24 cellular contexts compared by ENCODE assay signal in the genomic region with DNA sequence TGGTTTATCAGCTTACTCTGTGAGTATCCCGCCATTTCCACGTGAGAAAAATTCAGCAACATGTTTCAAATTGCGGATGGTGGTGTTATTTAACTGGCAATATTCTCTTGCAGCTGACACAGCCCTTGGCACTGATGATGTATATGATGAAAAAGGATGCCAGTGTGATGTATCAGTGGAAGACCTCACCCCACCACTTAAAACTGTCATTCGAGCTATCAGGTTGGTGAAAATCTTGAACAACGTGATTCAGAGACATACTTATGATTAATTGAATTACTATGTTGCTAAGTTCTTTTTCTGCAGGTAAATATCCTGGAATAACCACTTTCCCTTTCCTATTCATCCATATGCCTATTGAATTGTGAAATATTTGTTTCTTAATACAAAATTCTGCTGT. TPM values are rescaled to one million over a fixed set of nuclear protein-coding genes. Genes with fewer than 3 reads are reported as not detected.
"Had no signal": no experiment of that assay in that cellular context is flagged by ENCODE, and none has a peak within 500 bp of the region (broad histone marks: within the 10 kb centered on the region; RNA-seq: fewer than 3 reads in every experiment).

No MANE protein-coding gene starts in this region.

- H3K9me3 ChIP-seq: adrenal gland, SJCRH30, SK-N-SH had no signal

- H3K9me3 Mint-ChIP-seq: activated naive CD8-positive, alpha-beta T cell treated with anti-CD3 and anti-CD28 coated beads, Interleukin-2, amount 10 ng/mL, durations not matched to agents 7 days and 5 days; central memory CD8-positive, alpha-beta T cell had no signal

- H3K27me3 Mint-ChIP-seq: activated naive CD8-positive, alpha-beta T cell treated with anti-CD3 and anti-CD28 coated beads, Interleukin-2, amount 10 ng/mL, durations not matched to agents 7 days and 5 days; central memory CD8-positive, alpha-beta T cell had no signal

- H3K4me1 Mint-ChIP-seq: activated naive CD8-positive, alpha-beta T cell treated with anti-CD3 and anti-CD28 coated beads, Interleukin-2, amount 10 ng/mL, durations not matched to agents 7 days and 5 days; central memory CD8-positive, alpha-beta T cell had no signal

- FAIRE-seq: K562 had no signal

- ATAC-seq: activated CD4-positive, CD25-positive, alpha-beta regulatory T cell treated with anti-CD3 and anti-CD28 coated beads, Interleukin-2, amount 50 U/mL, for 24 hours; activated CD8-positive, alpha-beta T cell treated with anti-CD3 and anti-CD28 coated beads, Interleukin-2, amount 10 ng/mL, durations not matched to agents 7 days and 5 days; K562 had no signal

- H3K4me3 Mint-ChIP-seq: activated CD8-positive, alpha-beta T cell treated with anti-CD3 and anti-CD28 coated beads, Interleukin-2, amount 10 ng/mL, durations not matched to agents 7 days and 5 days; activated naive CD8-positive, alpha-beta T cell treated with anti-CD3 and anti-CD28 coated beads, Interleukin-2, amount 10 ng/mL, durations not matched to agents 7 days and 5 days; central memory CD8-positive, alpha-beta T cell had no signal

- H3K36me3 Mint-ChIP-seq: activated naive CD8-positive, alpha-beta T cell treated with anti-CD3 and anti-CD28 coated beads, Interleukin-2, amount 10 ng/mL, durations not matched to agents 7 days and 5 days had no signal

- H3K36me3 ChIP-seq: adrenal gland, SJCRH30 had no signal

- H3K27me3 ChIP-seq: adrenal gland, SJCRH30 had no signal

- DNase-seq: activated CD4-positive, alpha-beta T cell treated with anti-CD3 and anti-CD28 coated beads for 4 hours; activated CD4-positive, alpha-beta T cell treated with anti-CD3 and anti-CD28 coated beads, Interleukin-2, amount 50 U/mL, for 4 hours; activated CD8-positive, alpha-beta memory T cell treated with anti-CD3 and anti-CD28 coated beads, Interleukin-2, amount 50 U/mL, for 48 hours; activated CD8-positive, alpha-beta T cell treated with anti-CD3 and anti-CD28 coated beads, Interleukin-2, amount 10 ng/mL, durations not matched to agents 7 days and 5 days; activated naive CD4-positive, alpha-beta T cell treated with anti-CD3 and anti-CD28 coated beads, Interleukin-2, amount 50 U/mL, for 16 hours; activated naive CD8-positive, alpha-beta T cell treated with anti-CD3 and anti-CD28 coated beads, Interleukin-2, amount 10 ng/mL, durations not matched to agents 7 days and 5 days; activated T-cell treated with anti-CD3 and anti-CD28 coated beads, Interleukin-2, amount 50 U/mL, for 1 hour; adrenal gland; anterior cingulate cortex; Karpas-422; NCI-H1105 treated with DMSO at 0.1 percent for 48 hours; NCI-H1436 treated with DMSO at 0.1 percent for 48 hours; NCI-H187; NCI-H2081; NCI-H510A treated with DMSO at 0.1 percent for 48 hours; Right ventricle myocardium superior; SJCRH30; SK-N-SH; T-helper 1 cell had no signal

- H3K27ac Mint-ChIP-seq: activated CD8-positive, alpha-beta T cell treated with anti-CD3 and anti-CD28 coated beads, Interleukin-2, amount 10 ng/mL, durations not matched to agents 7 days and 5 days; activated naive CD8-positive, alpha-beta T cell treated with anti-CD3 and anti-CD28 coated beads, Interleukin-2, amount 10 ng/mL, durations not matched to agents 7 days and 5 days had no signal

- H3K4me1 ChIP-seq: adrenal gland, SJCRH30 had no signal

- H3K27ac ChIP-seq: adrenal gland, SJCRH30 had no signal

- H3K4me2 ChIP-seq: SK-N-SH had no signal

- H3K4me3 ChIP-seq: adrenal gland, K562, SJCRH30 had no signal

- H3K9ac ChIP-seq: SK-N-SH had no signal

RNA-seq across cellular contexts. Expression of gene KHDC1L, which starts 55.7 kb away (rescaled TPM):
- total RNA-seq: activated CD8-positive, alpha-beta T cell treated with anti-CD3 and anti-CD28 coated beads, Interleukin-2, amount 10 ng/mL, durations not matched to agents 7 days and 5 days; activated naive CD8-positive, alpha-beta T cell treated with anti-CD3 and anti-CD28 coated beads, Interleukin-2, amount 10 ng/mL, durations not matched to agents 7 days and 5 days; adrenal gland; Right ventricle myocardium superior; RPMI7951; SJCRH30; T-helper 2 cell treated with Interferon-gamma antibody and Interleukin-4, amounts not matched to agents 100 ng/mL and 5 ng/mL, for 36 hours had no signal
- polyA plus RNA-seq: adrenal gland had no signal
